35 cellular contexts compared by ENCODE assay signal in the genomic region with DNA sequence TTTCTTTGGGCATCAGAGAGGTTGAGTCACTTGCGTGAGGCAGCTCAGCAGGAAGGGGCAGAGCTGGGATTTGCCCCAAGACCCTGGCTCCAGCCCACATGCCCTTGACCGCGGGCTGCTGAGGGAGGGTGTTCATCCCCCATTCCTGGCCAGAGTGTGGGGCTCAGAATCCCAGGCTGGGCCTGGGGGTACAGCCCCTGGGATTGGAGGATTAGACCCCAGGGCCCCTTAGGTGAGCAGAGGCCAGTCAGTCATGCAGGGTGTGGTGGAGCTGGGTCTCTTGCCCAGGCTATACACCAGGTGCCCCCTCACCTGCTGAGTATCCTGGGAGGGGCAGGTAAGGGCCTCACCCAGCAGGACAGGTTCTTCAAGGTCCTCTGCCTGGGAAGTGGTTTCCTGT.
"Had no signal": no experiment of that assay in that cellular context is flagged by ENCODE, and none has a peak within 500 bp of the region (broad histone marks: within the 10 kb centered on the region; RNA-seq: fewer than 3 reads in every experiment).

No MANE protein-coding gene starts in this region.

- H3K9me3 ChIP-seq: MG63 had no signal

- DNase-seq: Karpas-422, Kasumi-1, KBM-7, KG1, MG63, MM.1S, MV-4-11, NCI-H1048, NCI-H1092, NCI-H1092 treated with DMSO at 0.1 percent for 48 hours, NCI-H1105, NCI-H1105 treated with DMSO at 0.1 percent for 48 hours, NCI-H1417, NCI-H1417 treated with DMSO at 0.1 percent for 48 hours, NCI-H1436, NCI-H1436 treated with DMSO at 0.1 percent for 48 hours, NCI-H146, NCI-H1694, NCI-H1694 treated with DMSO at 0.1 percent for 48 hours, NCI-H187, NCI-H187 treated with DMSO at 0.1 percent for 48 hours, NCI-H1930, NCI-H2029, NCI-H2029 treated with DMSO at 0.1 percent for 48 hours, NCI-H2081, NCI-H2081 treated with DMSO at 0.1 percent for 48 hours, NCI-H2107, NCI-H2171, NCI-H2171 treated with DMSO at 0.1 percent for 48 hours, NCI-H2227 treated with DMSO at 0.1 percent for 48 hours, NCI-H226, NCI-H345, NCI-H446, NCI-H446 treated with DMSO at 0.1 percent for 48 hours had no signal

- H3K9ac ChIP-seq: KMS-11 had no signal

- H3K36me3 ChIP-seq: MG63 had no signal

- H3K27ac ChIP-seq: KMS-11 had no signal

- H3K27me3 ChIP-seq: MG63 had no signal

- H3K4me3 ChIP-seq: MG63 had no signal
